In the genomic region with DNA sequence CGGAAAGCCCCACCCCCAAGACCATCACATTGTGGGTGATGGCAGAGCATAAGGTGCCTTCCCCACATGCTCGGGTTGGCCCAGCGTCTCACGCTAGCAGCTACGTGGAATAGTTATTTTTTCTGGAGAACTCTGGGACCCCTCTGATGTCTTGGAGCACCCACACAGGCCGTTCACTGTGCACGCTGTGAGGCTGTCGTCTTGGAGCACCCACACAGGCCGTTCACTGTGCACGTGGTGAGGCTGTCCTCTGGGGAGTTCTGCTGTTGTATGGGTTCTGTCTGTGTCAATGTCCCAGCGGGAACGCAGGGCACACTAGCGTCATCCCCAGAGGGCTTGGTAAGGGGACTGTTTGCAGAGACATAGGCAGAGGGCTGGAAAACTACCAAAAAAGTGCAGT, we compare ENCODE assay signal across 20 cellular contexts. TPM values are rescaled to one million over a fixed set of nuclear protein-coding genes. Genes with fewer than 3 reads are reported as not detected.
DNase-seq lines count a peak whose midpoint lies in the region; ATAC-seq and TF ChIP-seq lines count a peak whose summit lies in the region.
"Had no signal": no experiment of that assay in that cellular context is flagged by ENCODE, and none has a peak within 500 bp of the region (broad histone marks: within the 10 kb centered on the region; RNA-seq: fewer than 3 reads in every experiment).

No MANE protein-coding gene starts in this region.

- peaks cover 3% of the 10 kb centered on the region for H3K36me3 Mint-ChIP-seq in activated CD4-positive, alpha-beta T cell treated with anti-CD3 and anti-CD28 coated beads, Interleukin-2, amount 10 ng/mL, durations not matched to agents 24 days and 14 days (ENCODE audit: low read depth)

- TF ChIP-seq POLR2A in IMR-90 (IDR thresholded peaks at IDR 0.05; ENCODE audit: low read depth, low read length) (no peak), heart left ventricle (IDR thresholded peaks at IDR 0.05) (no peak)

- no peak overlapping the region for H4K8ac ChIP-seq in IMR-90 (ENCODE audit: low read depth in 2 of 2, low read length in 2 of 2)

- H3K4ac ChIP-seq in IMR-90 (ENCODE audit: low read depth, low read length): no peak overlapping the region

- H3K4me3 ChIP-seq in IMR-90 (ENCODE audit: insufficient read depth, low read depth, low read length): no peak overlapping the region
- no peak overlapping the region for H3K4me3 ChIP-seq in heart left ventricle
- H3K4me3 ChIP-seq in lower lobe of right lung: no peak overlapping the region
- H3K4me3 ChIP-seq: A549 had no signal

- DNase-seq in IMR-90: no peak
- DNase-seq in heart left ventricle: peak in 2 of 5 donors; percentile 53 to 79
- DNase-seq in lower lobe of right lung: peak; percentile 36
- DNase-seq in substantia nigra (lab: John Stamatoyannopoulos, UW): no peak
- DNase-seq in midbrain (lab: John Stamatoyannopoulos, UW): no peak
- DNase-seq in DMS79 (lab: John Stamatoyannopoulos, UW): no peak
- no peak for DNase-seq in Ammon's horn (ENCODE audit: low spot score)
- DNase-seq in activated CD4-positive, alpha-beta T cell treated with anti-CD3 and anti-CD28 coated beads, Interleukin-2, amount 10 ng/mL, durations not matched to agents 24 days and 14 days: no peak
- DNase-seq: Caco-2, DMS153, EL, H7, Karpas-422, MM.1S, NCI-H1105 treated with DMSO at 0.1 percent for 48 hours, NCI-H187, NCI-H345, SHP77 treated with DMSO at 0.1 percent for 48 hours had no signal

- intact Hi-C loops in IMR-90 (cut with micrococcal nuclease): no loop called here
- intact Hi-C loops in heart left ventricle (cut with DNase I): loop anchor here in 5 of 10 donors (5.0 kb wide), 2 partner anchors 34 to 39 kb away; a partner anchor contains a TSS
- intact Hi-C loops in lower lobe of right lung (cut with DNase I): no loop called here
- intact Hi-C loops in activated CD4-positive, alpha-beta T cell treated with anti-CD3 and anti-CD28 coated beads, Interleukin-2, amount 10 ng/mL, durations not matched to agents 24 days and 14 days (cut with micrococcal nuclease): no loop called here

- no peak overlapping the region for H3K56ac ChIP-seq in IMR-90 (ENCODE audit: extremely low read depth, insufficient read depth, low read length)

- H2AK5ac ChIP-seq in IMR-90 (ENCODE audit: low read depth, low read length): peak overlapping the region; percentile 18; the same call in 1 of the 2 replicates

- no peak overlapping the region for H3K4me3 Mint-ChIP-seq in activated CD4-positive, alpha-beta T cell treated with anti-CD3 and anti-CD28 coated beads, Interleukin-2, amount 10 ng/mL, durations not matched to agents 24 days and 14 days
- H3K4me3 Mint-ChIP-seq: CD14-positive monocyte had no signal

- H3K9me1 ChIP-seq in IMR-90 (ENCODE audit: insufficient read depth, low read length): peaks cover 5% of the 10 kb centered on the region

- ATAC-seq in IMR-90 (ENCODE audit: low read depth): no peak
- ATAC-seq in heart left ventricle: peak; percentile 22 to 65 (median 37)
- ATAC-seq in lower lobe of right lung: no peak
- ATAC-seq: A549 had no signal

- in situ Hi-C loops in IMR-90 (cut with MboI; ENCODE audit: low sequenced_read_pairs): no loop called here

- POLR2A ChIA-PET in IMR-90 (lab: Charles Lee; ENCODE audit: unreplicated experiment): no interaction called here

- no TSS peak for BruUV-seq in IMR-90 (replicated peaks; lab: Mats Ljungman, UMichigan)

- no peak overlapping the region for H3K27ac Mint-ChIP-seq in activated CD4-positive, alpha-beta T cell treated with anti-CD3 and anti-CD28 coated beads, Interleukin-2, amount 10 ng/mL, durations not matched to agents 24 days and 14 days

- H3K27me3 ChIP-seq in IMR-90 (ENCODE audit: control insufficient read depth, insufficient read depth, low read length) (peaks cover 5% of the 10 kb centered on the region; the same call in 1 of the 2 replicates), heart left ventricle (no peaks in the 10 kb centered on the region), lower lobe of right lung (ENCODE audit: low read depth) (no peaks in the 10 kb centered on the region)

- peaks cover 4% of the 10 kb centered on the region for H3K27me3 Mint-ChIP-seq in activated CD4-positive, alpha-beta T cell treated with anti-CD3 and anti-CD28 coated beads, Interleukin-2, amount 10 ng/mL, durations not matched to agents 24 days and 14 days

- H2AK9ac ChIP-seq in IMR-90 (replicated peaks; ENCODE audit: low read depth, low read length, poor library complexity): peak overlapping the region; percentile 74

- no peak overlapping the region for H2BK15ac ChIP-seq in IMR-90 (ENCODE audit: low read depth, low read length)

- H3K9ac ChIP-seq in IMR-90 (ENCODE audit: low read depth, low read length): no peak overlapping the region

- no peak overlapping the region for H3K23ac ChIP-seq in IMR-90 (ENCODE audit: low read depth, low read length)

- WGBS in IMR-90 (ENCODE audit: extremely low coverage in 2 of 2, insufficient read length in 1 of 2), 2 experiments: 100% methylated on average over 1 of the region's 13 CpGs; no CpG with 5 or more reads in 1 of the 2 experiments
- 65 to 89% (median 73%) methylated on average over 6 to 13 of the region's 13 CpGs for WGBS in heart left ventricle, 4 donors

- H3K9me3 ChIP-seq in IMR-90 (ENCODE audit: control insufficient read depth, insufficient read depth, low read length) (no peaks in the 10 kb centered on the region), heart left ventricle (no peaks in the 10 kb centered on the region), lower lobe of right lung (no peaks in the 10 kb centered on the region)
- H3K9me3 ChIP-seq: A549, Caco-2 had no signal

- peaks cover 0 to 6% of the 10 kb centered on the region in 2 experiments; a peak in 2 of 4 replicates for H3K79me1 ChIP-seq in IMR-90 (ENCODE audit: low read depth in 1 of 2, low read length in 2 of 2)

- TF ChIP-seq RAD21 in IMR-90 (IDR thresholded peaks at IDR 0.05; ENCODE audit: low read length): no peak

- no peak overlapping the region for H3K4me2 ChIP-seq in IMR-90 (ENCODE audit: low read depth, low read length)
- H3K4me2 ChIP-seq: A549 had no signal

- H3K4me1 ChIP-seq in IMR-90 (ENCODE audit: control insufficient read depth, insufficient read depth, low read length) (peaks cover 15% of the 10 kb centered on the region), heart left ventricle (peaks cover 0 to 28% (median 11%) of the 10 kb centered on the region in 12 donors), lower lobe of right lung (peaks cover 18% of the 10 kb centered on the region)

- H4K5ac ChIP-seq in IMR-90 (ENCODE audit: low read depth, low read length): no peak overlapping the region

- no peaks in the 10 kb centered on the region for H3K36me3 ChIP-seq in IMR-90 (ENCODE audit: control insufficient read depth, insufficient read depth, low read length)
- H3K36me3 ChIP-seq in heart left ventricle: no peaks in the 10 kb centered on the region
- no peaks in the 10 kb centered on the region for H3K36me3 ChIP-seq in lower lobe of right lung

- H2BK20ac ChIP-seq in IMR-90 (ENCODE audit: low read depth, low read length): no peak overlapping the region

- CTCF ChIA-PET in IMR-90 (lab: Yijun Ruan, JAX): no interaction called here

- no peaks in the 10 kb centered on the region for H3K9me3 Mint-ChIP-seq in activated CD4-positive, alpha-beta T cell treated with anti-CD3 and anti-CD28 coated beads, Interleukin-2, amount 10 ng/mL, durations not matched to agents 24 days and 14 days
- H3K9me3 Mint-ChIP-seq: CD14-positive monocyte had no signal

- H2BK5ac ChIP-seq in IMR-90 (ENCODE audit: low read depth, low read length, poor library complexity, severe bottlenecking): no peak overlapping the region

- H2AFZ ChIP-seq in IMR-90 (replicated peaks; ENCODE audit: low read length, poor library complexity): no peak overlapping the region

- no peak overlapping the region for H3K18ac ChIP-seq in IMR-90 (ENCODE audit: low read depth, low read length)

- no peak overlapping the region for H2BK120ac ChIP-seq in IMR-90 (ENCODE audit: low read depth, low read length)

- TF ChIP-seq CTCF in IMR-90 (conservative IDR thresholded peaks at IDR 0.05; ENCODE audit: low read depth, low read length): no peak
- no peak for TF ChIP-seq CTCF in heart left ventricle (IDR thresholded peaks at IDR 0.05)
- TF ChIP-seq CTCF in lower lobe of right lung (IDR thresholded peaks at IDR 0.05): no peak

- H3K4me1 Mint-ChIP-seq in activated CD4-positive, alpha-beta T cell treated with anti-CD3 and anti-CD28 coated beads, Interleukin-2, amount 10 ng/mL, durations not matched to agents 24 days and 14 days: peaks cover 12% of the 10 kb centered on the region

- H4K20me1 ChIP-seq in IMR-90 (ENCODE audit: insufficient read depth, low read length): no peaks in the 10 kb centered on the region

- H3K27ac ChIP-seq in IMR-90 (ENCODE audit: insufficient read depth, low read length): no peak overlapping the region
- H3K27ac ChIP-seq in heart left ventricle: peak overlapping the region in 8 of 12 donors; percentile 23 to 80 (median 60)
- H3K27ac ChIP-seq in lower lobe of right lung: no peak overlapping the region
- H3K27ac ChIP-seq in substantia nigra (ENCODE audit: low read depth, low read length, poor library complexity, severe bottlenecking): peak overlapping the region; percentile 84
- H3K27ac ChIP-seq: A549 had no signal

- no peak overlapping the region for H3K14ac ChIP-seq in IMR-90 (replicated peaks; ENCODE audit: low read depth, low read length)

- H4K91ac ChIP-seq in IMR-90 (ENCODE audit: insufficient read depth, low read depth, low read length): peak overlapping the region; percentile 14; the same call in 1 of the 2 replicates

- dilution Hi-C loops in IMR-90 (cut with HindIII; ENCODE audit: low sequenced_read_pairs, unreplicated experiment): no loop called here

TF ChIP-seq in IMR-90, 13 proteins besides CTCF, POLR2A, EP300 and RAD21:
- no peak for TF ChIP-seq CEBPB (IDR thresholded peaks at IDR 0.05; ENCODE audit: low read depth, low read length)

RNA-seq across cellular contexts. Expression of a gene that starts 38.8 kb away (rescaled TPM):
- 7.7 and 8.9 TPM in 2 replicates for total RNA-seq in IMR-90 (2012; rRNA removed)
- 36.6 and 38.2 TPM in 2 replicates for polyA plus RNA-seq in IMR-90 (2012; rRNA removed)
- polyA plus RNA-seq in IMR-90 (2012; cell fraction: cytosol; rRNA removed): 36.5 and 56.4 TPM in 2 replicates
- 38.9 and 55.0 TPM in 2 replicates for polyA plus RNA-seq in IMR-90 (2012; cell fraction: nucleus; rRNA removed; ENCODE audit: low replicate concordance)
- 10 to 100 TPM; 16.7 to 52.0 (median 21.0) TPM for total RNA-seq in heart left ventricle
- 10 to 100 TPM; 11.1 to 21.0 TPM for polyA plus RNA-seq in heart left ventricle
- 42.9 TPM for total RNA-seq in lower lobe of right lung
- total RNA-seq in activated CD4-positive, alpha-beta T cell treated with anti-CD3 and anti-CD28 coated beads, Interleukin-2, amount 10 ng/mL, durations not matched to agents 24 days and 14 days: 0.88 and 1.0 TPM in 2 replicates

Comparison
In these comparisons a context has a peak if more than half of its experiments do, and no peak if none do; other contexts are left out.
1. ATAC-seq: peak in heart left ventricle (4 of 4); none in IMR-90 (single experiment) and lower lobe of right lung (0 of 2).
2. H3K27ac ChIP-seq: peak in heart left ventricle (8 of 12) and substantia nigra (single experiment); none in IMR-90 (single experiment) and lower lobe of right lung (single experiment).